ENCODE assay signal across 2 cellular contexts in the genomic region with DNA sequence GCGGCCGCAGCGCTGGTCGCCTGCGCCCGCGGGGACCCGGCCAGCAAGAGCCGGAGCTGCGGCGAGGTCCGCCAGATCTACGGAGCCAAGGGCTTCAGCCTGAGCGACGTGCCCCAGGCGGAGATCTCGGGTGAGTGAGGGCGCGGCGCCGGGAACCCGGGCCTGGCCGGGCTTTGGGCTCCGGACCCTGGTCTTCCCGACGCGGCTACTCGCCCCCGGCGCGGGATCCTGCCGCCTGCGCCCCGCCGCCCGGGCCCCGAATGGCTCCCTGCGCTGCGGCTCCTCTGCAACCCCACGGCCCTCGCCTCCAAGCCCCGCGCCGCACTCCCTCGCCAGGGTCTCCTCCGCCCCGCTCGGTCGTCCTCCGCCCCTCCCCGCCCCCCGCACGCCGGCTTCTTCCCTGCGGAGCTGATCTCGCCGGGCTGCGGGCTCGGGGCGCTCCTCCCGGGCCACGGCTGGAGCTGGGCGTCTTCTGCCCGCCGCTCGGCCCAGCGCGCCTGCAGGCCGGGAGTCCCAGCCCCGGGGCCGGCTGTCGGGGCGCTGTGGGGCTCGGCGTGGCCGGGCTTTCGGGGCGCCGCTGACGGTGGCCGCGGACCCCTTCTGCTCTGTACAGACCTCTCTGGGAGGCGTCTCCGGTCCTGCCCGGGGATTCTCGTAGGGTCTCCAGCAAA.
TF ChIP-seq lines count a peak whose summit lies in the region.

No MANE protein-coding gene starts in this region.

TF ChIP-seq in Ishikawa, 13 proteins besides CTCF, POLR2A, EP300 and RAD21:
- TF ChIP-seq, protein P1, sequence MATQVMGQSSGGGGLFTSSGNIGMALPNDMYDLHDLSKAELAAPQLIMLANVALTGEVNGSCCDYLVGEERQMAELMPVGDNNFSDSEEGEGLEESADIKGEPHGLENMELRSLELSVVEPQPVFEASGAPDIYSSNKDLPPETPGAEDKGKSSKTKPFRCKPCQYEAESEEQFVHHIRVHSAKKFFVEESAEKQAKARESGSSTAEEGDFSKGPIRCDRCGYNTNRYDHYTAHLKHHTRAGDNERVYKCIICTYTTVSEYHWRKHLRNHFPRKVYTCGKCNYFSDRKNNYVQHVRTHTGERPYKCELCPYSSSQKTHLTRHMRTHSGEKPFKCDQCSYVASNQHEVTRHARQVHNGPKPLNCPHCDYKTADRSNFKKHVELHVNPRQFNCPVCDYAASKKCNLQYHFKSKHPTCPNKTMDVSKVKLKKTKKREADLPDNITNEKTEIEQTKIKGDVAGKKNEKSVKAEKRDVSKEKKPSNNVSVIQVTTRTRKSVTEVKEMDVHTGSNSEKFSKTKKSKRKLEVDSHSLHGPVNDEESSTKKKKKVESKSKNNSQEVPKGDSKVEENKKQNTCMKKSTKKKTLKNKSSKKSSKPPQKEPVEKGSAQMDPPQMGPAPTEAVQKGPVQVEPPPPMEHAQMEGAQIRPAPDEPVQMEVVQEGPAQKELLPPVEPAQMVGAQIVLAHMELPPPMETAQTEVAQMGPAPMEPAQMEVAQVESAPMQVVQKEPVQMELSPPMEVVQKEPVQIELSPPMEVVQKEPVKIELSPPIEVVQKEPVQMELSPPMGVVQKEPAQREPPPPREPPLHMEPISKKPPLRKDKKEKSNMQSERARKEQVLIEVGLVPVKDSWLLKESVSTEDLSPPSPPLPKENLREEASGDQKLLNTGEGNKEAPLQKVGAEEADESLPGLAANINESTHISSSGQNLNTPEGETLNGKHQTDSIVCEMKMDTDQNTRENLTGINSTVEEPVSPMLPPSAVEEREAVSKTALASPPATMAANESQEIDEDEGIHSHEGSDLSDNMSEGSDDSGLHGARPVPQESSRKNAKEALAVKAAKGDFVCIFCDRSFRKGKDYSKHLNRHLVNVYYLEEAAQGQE (IDR thresholded peaks at IDR 0.05; ENCODE audit: low read depth): no peak
- TF ChIP-seq, protein P2, sequence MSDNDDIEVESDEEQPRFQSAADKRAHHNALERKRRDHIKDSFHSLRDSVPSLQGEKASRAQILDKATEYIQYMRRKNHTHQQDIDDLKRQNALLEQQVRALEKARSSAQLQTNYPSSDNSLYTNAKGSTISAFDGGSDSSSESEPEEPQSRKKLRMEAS (IDR thresholded peaks at IDR 0.05): peak; percentile 17; the same call in 1 of the 2 replicates
- peak; percentile 57; the same call in 1 of the 2 replicates for TF ChIP-seq ZBTB7A (IDR thresholded peaks at IDR 0.05; ENCODE audit: low read depth)
- TF ChIP-seq TCF12 (IDR thresholded peaks at IDR 0.05; ENCODE audit: low read depth): no peak
- TF ChIP-seq YY1 (IDR thresholded peaks at IDR 0.05; ENCODE audit: low read depth): peak; percentile 52; the same call in 1 of the 2 replicates
TF ChIP-seq in Ishikawa: peak in this region for 3.

TF ChIP-seq in HepG2, 621 proteins besides CTCF, POLR2A, EP300 and RAD21 (continued from another document):
- TF ChIP-seq ZNF24 (IDR thresholded peaks at IDR 0.05) (no peak), ATRX (CRISPR knock-in tag; IDR thresholded peaks at IDR 0.05; ENCODE audit: borderline replicate concordance) (no peak), ZNF768 (CRISPR knock-in tag; IDR thresholded peaks at IDR 0.05) (peak; percentile 20; the same call in 1 of the 2 replicates), HNRNPK (IDR thresholded peaks at IDR 0.05; ENCODE audit: low read depth, low read length, poor library complexity, severe bottlenecking) (peak; percentile 16), ZNF598 (CRISPR knock-in tag; IDR thresholded peaks at IDR 0.05; ENCODE audit: borderline replicate concordance) (no peak), ZIK1 (CRISPR knock-in tag; IDR thresholded peaks at IDR 0.05; ENCODE audit: borderline replicate concordance, low read depth) (no peak), LBX2 (CRISPR knock-in tag; IDR thresholded peaks at IDR 0.05; ENCODE audit: borderline replicate concordance) (no peak), TOPORS (CRISPR knock-in tag; IDR thresholded peaks at IDR 0.05) (no peak), ZNF800 (CRISPR knock-in tag; IDR thresholded peaks at IDR 0.05) (peak; percentile 93; the same call in 1 of the 2 replicates), EZH2 (conservative IDR thresholded peaks at IDR 0.05; ENCODE audit: low read depth, low read length) (peak; percentile 39; the same call in 1 of the 2 replicates), UBTF (CRISPR knock-in tag; IDR thresholded peaks at IDR 0.05) (peak; percentile 56; the same call in 1 of the 2 replicates), ZNF777 (CRISPR knock-in tag; IDR thresholded peaks at IDR 0.05) (peak; percentile 47), HNRNPLL (IDR thresholded peaks at IDR 0.05; ENCODE audit: low read depth, low read length, poor library complexity, severe bottlenecking) (peak; percentile 17), ZFP90 (CRISPR knock-in tag; IDR thresholded peaks at IDR 0.05; ENCODE audit: borderline replicate concordance) (0 out of 2 replicates have a peak, but pooled peaks have one; percentile 14)
- TF ChIP-seq, protein P3, sequence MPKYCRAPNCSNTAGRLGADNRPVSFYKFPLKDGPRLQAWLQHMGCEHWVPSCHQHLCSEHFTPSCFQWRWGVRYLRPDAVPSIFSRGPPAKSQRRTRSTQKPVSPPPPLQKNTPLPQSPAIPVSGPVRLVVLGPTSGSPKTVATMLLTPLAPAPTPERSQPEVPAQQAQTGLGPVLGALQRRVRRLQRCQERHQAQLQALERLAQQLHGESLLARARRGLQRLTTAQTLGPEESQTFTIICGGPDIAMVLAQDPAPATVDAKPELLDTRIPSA (CRISPR knock-in tag; IDR thresholded peaks at IDR 0.05; ENCODE audit: borderline replicate concordance): no peak
- TF ChIP-seq, protein P4, sequence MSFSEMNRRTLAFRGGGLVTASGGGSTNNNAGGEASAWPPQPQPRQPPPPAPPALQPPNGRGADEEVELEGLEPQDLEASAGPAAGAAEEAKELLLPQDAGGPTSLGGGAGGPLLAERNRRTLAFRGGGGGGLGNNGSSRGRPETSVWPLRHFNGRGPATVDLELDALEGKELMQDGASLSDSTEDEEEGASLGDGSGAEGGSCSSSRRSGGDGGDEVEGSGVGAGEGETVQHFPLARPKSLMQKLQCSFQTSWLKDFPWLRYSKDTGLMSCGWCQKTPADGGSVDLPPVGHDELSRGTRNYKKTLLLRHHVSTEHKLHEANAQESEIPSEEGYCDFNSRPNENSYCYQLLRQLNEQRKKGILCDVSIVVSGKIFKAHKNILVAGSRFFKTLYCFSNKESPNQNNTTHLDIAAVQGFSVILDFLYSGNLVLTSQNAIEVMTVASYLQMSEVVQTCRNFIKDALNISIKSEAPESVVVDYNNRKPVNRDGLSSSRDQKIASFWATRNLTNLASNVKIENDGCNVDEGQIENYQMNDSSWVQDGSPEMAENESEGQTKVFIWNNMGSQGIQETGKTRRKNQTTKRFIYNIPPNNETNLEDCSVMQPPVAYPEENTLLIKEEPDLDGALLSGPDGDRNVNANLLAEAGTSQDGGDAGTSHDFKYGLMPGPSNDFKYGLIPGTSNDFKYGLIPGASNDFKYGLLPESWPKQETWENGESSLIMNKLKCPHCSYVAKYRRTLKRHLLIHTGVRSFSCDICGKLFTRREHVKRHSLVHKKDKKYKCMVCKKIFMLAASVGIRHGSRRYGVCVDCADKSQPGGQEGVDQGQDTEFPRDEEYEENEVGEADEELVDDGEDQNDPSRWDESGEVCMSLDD (CRISPR knock-in tag; IDR thresholded peaks at IDR 0.05; ENCODE audit: borderline replicate concordance): 0 out of 2 replicates have a peak, but pooled peaks have one; percentile 3
- TF ChIP-seq, protein P5, sequence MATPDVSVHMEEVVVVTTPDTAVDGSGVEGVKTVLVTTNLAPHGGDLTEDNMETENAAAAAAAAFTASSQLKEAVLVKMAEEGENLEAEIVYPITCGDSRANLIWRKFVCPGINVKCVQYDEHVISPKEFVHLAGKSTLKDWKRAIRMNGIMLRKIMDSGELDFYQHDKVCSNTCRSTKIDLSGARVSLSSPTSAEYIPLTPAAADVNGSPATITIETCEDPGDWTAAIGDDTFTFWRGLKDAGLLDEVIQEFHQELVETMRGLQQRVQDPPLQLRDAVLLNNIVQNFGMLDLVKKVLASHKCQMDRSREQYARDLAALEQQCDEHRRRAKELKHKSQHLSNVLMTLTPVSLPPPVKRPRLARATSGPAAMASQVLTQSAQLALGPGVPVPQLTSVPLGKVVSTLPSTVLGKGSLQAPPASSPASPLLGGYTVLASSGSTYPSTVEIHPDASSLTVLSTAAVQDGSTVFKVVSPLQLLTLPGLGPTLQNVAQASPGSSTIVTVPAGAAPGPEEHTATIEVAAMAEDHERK (CRISPR knock-in tag; IDR thresholded peaks at IDR 0.05; ENCODE audit: low read depth): no peak
- TF ChIP-seq, protein P6, sequence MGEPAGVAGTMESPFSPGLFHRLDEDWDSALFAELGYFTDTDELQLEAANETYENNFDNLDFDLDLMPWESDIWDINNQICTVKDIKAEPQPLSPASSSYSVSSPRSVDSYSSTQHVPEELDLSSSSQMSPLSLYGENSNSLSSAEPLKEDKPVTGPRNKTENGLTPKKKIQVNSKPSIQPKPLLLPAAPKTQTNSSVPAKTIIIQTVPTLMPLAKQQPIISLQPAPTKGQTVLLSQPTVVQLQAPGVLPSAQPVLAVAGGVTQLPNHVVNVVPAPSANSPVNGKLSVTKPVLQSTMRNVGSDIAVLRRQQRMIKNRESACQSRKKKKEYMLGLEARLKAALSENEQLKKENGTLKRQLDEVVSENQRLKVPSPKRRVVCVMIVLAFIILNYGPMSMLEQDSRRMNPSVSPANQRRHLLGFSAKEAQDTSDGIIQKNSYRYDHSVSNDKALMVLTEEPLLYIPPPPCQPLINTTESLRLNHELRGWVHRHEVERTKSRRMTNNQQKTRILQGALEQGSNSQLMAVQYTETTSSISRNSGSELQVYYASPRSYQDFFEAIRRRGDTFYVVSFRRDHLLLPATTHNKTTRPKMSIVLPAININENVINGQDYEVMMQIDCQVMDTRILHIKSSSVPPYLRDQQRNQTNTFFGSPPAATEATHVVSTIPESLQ (CRISPR knock-in tag; conservative IDR thresholded peaks at IDR 0.05): no peak
TF ChIP-seq in HepG2: peak in this region for 9.
